8 cellular contexts compared by ENCODE assay signal in the genomic region with DNA sequence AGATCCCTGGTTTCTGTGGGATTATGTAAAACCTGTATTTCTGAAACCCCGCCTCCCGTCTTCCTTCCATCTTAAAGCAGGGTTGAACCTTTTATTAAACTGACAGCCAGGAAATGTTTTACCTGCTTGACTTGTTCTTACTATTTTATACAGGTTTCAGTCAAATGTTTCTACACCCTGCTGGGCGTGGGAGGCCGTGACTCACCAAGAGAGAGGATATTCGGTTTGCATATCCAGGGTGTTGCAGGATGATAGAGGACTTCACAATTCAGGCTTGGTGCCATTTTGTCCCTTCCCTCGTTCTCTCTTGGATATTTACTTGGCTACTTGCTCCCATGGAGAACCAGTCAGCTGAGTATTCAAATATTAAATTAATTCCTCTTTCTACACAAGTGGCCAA.
DNase-seq lines count a peak whose midpoint lies in the region; ATAC-seq and TF ChIP-seq lines count a peak whose summit lies in the region.

No MANE protein-coding gene starts in this region.

- H3K4me3 ChIP-seq in PC-9 (no peak overlapping the region; the same call in 1 of the 2 replicates), vagina (no peak overlapping the region)

- CTCF ChIA-PET in PC-9 (lab: Charles Lee) = interaction anchor here (0.9 kb wide), 1 partner anchor 13 kb away, joined by 3 read pairs; no protein-coding TSS in a partner anchor

- peaks cover 40% of the 10 kb centered on the region for H3F3A ChIP-seq in PC-9 (ENCODE audit: insufficient read depth, low read depth)

- H3K9me3 ChIP-seq in PC-9 (ENCODE audit: insufficient read depth, low read depth) = peaks cover 12% of the 10 kb centered on the region; the same call in 1 of the 2 replicates
- no peaks in the 10 kb centered on the region for H3K9me3 ChIP-seq in vagina

- H3K4me1 ChIP-seq in PC-9 (replicated peaks; ENCODE audit: insufficient read depth) (peaks cover 63% of the 10 kb centered on the region), vagina (peaks cover 19% of the 10 kb centered on the region)

- ATAC-seq in left colon (peak; percentile 45), GM19452 (IDR thresholded peaks at IDR 0.05; ENCODE audit: unreplicated experiment) (no peak)

- H3K36me3 ChIP-seq in PC-9 (ENCODE audit: low read depth) = no peaks in the 10 kb centered on the region
- no peaks in the 10 kb centered on the region for H3K36me3 ChIP-seq in vagina

- no peak for TF ChIP-seq POLR2A in vagina (IDR thresholded peaks at IDR 0.05)

- H3K27ac ChIP-seq in PC-9 (peak overlapping the region; percentile 88), vagina (peak overlapping the region; percentile 33)

- BruUV-seq in PC-9 (replicated peaks; lab: Mats Ljungman, UMichigan) = no TSS peak

- H3K9me2 ChIP-seq in PC-9 (ENCODE audit: insufficient read depth) = no peaks in the 10 kb centered on the region

- peak; percentile 59 for DNase-seq in stimulated activated naive CD4-positive, alpha-beta T cell treated with Interleukin-2 at 50 U/mL for 16 hours (lab: John Stamatoyannopoulos, UW)
- DNase-seq in stimulated activated naive CD4-positive, alpha-beta T cell (lab: John Stamatoyannopoulos, UW) = no peak
- DNase-seq in PC-9 = peak; percentile 85 to 98
- DNase-seq in left colon = peak; percentile 58 to 74
- DNase-seq in vagina (ENCODE audit: extremely low spot score in 2 of 2) = no peak
- DNase-seq in HCEC 1CT = no peak
- no peak for DNase-seq in HuH-7.5 (ENCODE audit: low spot score)

- peak overlapping the region; percentile 65 for H3K4me2 ChIP-seq in PC-9

- no peaks in the 10 kb centered on the region for H3K27me3 ChIP-seq in PC-9 (ENCODE audit: insufficient read depth, low read depth)
- no peaks in the 10 kb centered on the region for H3K27me3 ChIP-seq in vagina

- TF ChIP-seq CTCF in PC-9 (conservative IDR thresholded peaks at IDR 0.05) (no peak), vagina (IDR thresholded peaks at IDR 0.05) (no peak)

- H3K79me2 ChIP-seq in PC-9 (ENCODE audit: low read depth) = no peaks in the 10 kb centered on the region

- POLR2A ChIA-PET in PC-9 (lab: Charles Lee; ENCODE audit: unreplicated experiment) = interaction anchor here (0.6 to 1.2 kb wide), 4 partner anchors 10 to 100 kb away, joined by 3 to 12 read pairs (median 4); no protein-coding TSS in a partner anchor

- no peak overlapping the region for H2AFZ ChIP-seq in PC-9

- intact Hi-C loops in PC-9 (cut with micrococcal nuclease; ENCODE audit: unreplicated experiment) = loop anchor here (1.0 to 5.0 kb wide), 6 partner anchors 10 to 100 kb away; no protein-coding TSS in a partner anchor
- intact Hi-C loops in left colon (cut with DNase I, micrococcal nuclease) = no loop called here
- intact Hi-C loops in vagina (cut with DNase I) = no loop called here

- H4K20me1 ChIP-seq in PC-9 (ENCODE audit: insufficient read depth) = no peaks in the 10 kb centered on the region

Comparison
In these comparisons a context has a peak if more than half of its experiments do, and no peak if none do; other contexts are left out.
1. DNase-seq: peak in stimulated activated naive CD4-positive, alpha-beta T cell treated with Interleukin-2 at 50 U/mL for 16 hours (single experiment), PC-9 (2 of 2) and left colon (2 of 2); none in stimulated activated naive CD4-positive, alpha-beta T cell (0 of 6), vagina (0 of 2), HCEC 1CT (single experiment) and HuH-7.5 (single experiment).